In genomic region chr20:5770987-5771318, GRCh38 we compare ENCODE assay signal across 12 cellular contexts. TPM values are rescaled to one million over a fixed set of nuclear protein-coding genes. Genes with fewer than 3 reads are reported as not detected.
DNase-seq lines count a peak whose midpoint lies in the region; ATAC-seq and TF ChIP-seq lines count a peak whose summit lies in the region.
"Had no signal": no experiment of that assay in that cellular context is flagged by ENCODE, and none has a peak within 500 bp of the region (broad histone marks: within the 10 kb centered on the region; RNA-seq: fewer than 3 reads in every experiment).

No MANE protein-coding gene starts in this region.

- intact Hi-C loops in IMR-90 (cut with micrococcal nuclease) (no loop called here), mucosa of descending colon (cut with DNase I, micrococcal nuclease) (no loop called here), colonic mucosa (cut with DNase I) (no loop called here)

- H3K4me2 ChIP-seq in IMR-90 (ENCODE audit: low read depth, low read length) = no peak overlapping the region

- H3K23ac ChIP-seq in IMR-90 (ENCODE audit: low read depth, low read length) = no peak overlapping the region

- in situ Hi-C loops in IMR-90 (cut with MboI; ENCODE audit: low sequenced_read_pairs) = loop anchor here (10.0 kb wide), 1 partner anchor 196 kb away; no protein-coding TSS in a partner anchor

- H3K36me3 ChIP-seq in IMR-90 (ENCODE audit: control insufficient read depth, insufficient read depth, low read length) (peaks cover 9% of the 10 kb centered on the region), mucosa of descending colon (ENCODE audit: low read depth) (no peaks in the 10 kb centered on the region), colonic mucosa (no peaks in the 10 kb centered on the region)

- H3K4ac ChIP-seq in IMR-90 (ENCODE audit: low read depth, low read length) = peak overlapping the region; percentile 25; the same call in 1 of the 2 replicates

- H3K4me3 ChIP-seq in IMR-90 (ENCODE audit: insufficient read depth, low read depth, low read length) (no peak overlapping the region), mucosa of descending colon (no peak overlapping the region), colonic mucosa (no peak overlapping the region)
- H3K4me3 ChIP-seq: esophagus muscularis mucosa had no signal

- H2AK5ac ChIP-seq in IMR-90 (ENCODE audit: low read depth, low read length) = no peak overlapping the region

- ATAC-seq in GM18861 (IDR thresholded peaks at IDR 0.05; ENCODE audit: unreplicated experiment) = peak; percentile 68
- peak; percentile 53 for ATAC-seq in GM21737 (IDR thresholded peaks at IDR 0.05; ENCODE audit: unreplicated experiment)
- ATAC-seq in IMR-90 (ENCODE audit: low read depth) = no peak
- ATAC-seq in mucosa of descending colon = peak; percentile 9
- ATAC-seq in HG02678 (IDR thresholded peaks at IDR 0.05; ENCODE audit: unreplicated experiment) = no peak
- ATAC-seq: Panc1 had no signal

- no peak for TF ChIP-seq POLR2A in IMR-90 (IDR thresholded peaks at IDR 0.05; ENCODE audit: low read depth, low read length)

- H2BK20ac ChIP-seq in IMR-90 (ENCODE audit: low read depth, low read length) = no peak overlapping the region

- no peak overlapping the region for H2AK9ac ChIP-seq in IMR-90 (replicated peaks; ENCODE audit: low read depth, low read length, poor library complexity)

- no peak for TF ChIP-seq CTCF in IMR-90 (conservative IDR thresholded peaks at IDR 0.05; ENCODE audit: low read depth, low read length)
- no peak for TF ChIP-seq CTCF in mucosa of descending colon (IDR thresholded peaks at IDR 0.05)
- no peak for TF ChIP-seq CTCF in colonic mucosa (IDR thresholded peaks at IDR 0.05)

- H3K27ac ChIP-seq in IMR-90 (ENCODE audit: insufficient read depth, low read length) (no peak overlapping the region), colonic mucosa (no peak overlapping the region)
- H3K27ac ChIP-seq: esophagus muscularis mucosa had no signal

- BruUV-seq in IMR-90 (replicated peaks; lab: Mats Ljungman, UMichigan) = no TSS peak

- no peak overlapping the region for H4K8ac ChIP-seq in IMR-90 (ENCODE audit: low read depth in 2 of 2, low read length in 2 of 2)

- no peak for TF ChIP-seq RAD21 in IMR-90 (IDR thresholded peaks at IDR 0.05; ENCODE audit: low read length)

- H3K9me3 ChIP-seq in IMR-90 (ENCODE audit: control insufficient read depth, insufficient read depth, low read length) (no peaks in the 10 kb centered on the region), mucosa of descending colon (no peaks in the 10 kb centered on the region), colonic mucosa (no peaks in the 10 kb centered on the region)
- H3K9me3 ChIP-seq: esophagus muscularis mucosa had no signal

- no peak overlapping the region; the same call in 2 of the 3 replicates for H2BK15ac ChIP-seq in IMR-90 (ENCODE audit: low read depth, low read length)

- H3K4me1 ChIP-seq in IMR-90 (ENCODE audit: control insufficient read depth, insufficient read depth, low read length) (no peaks in the 10 kb centered on the region), mucosa of descending colon (ENCODE audit: low read depth) (no peaks in the 10 kb centered on the region), colonic mucosa (no peaks in the 10 kb centered on the region)

- peak overlapping the region; percentile 68; the same call in 1 of the 2 replicates for H2BK120ac ChIP-seq in IMR-90 (ENCODE audit: low read depth, low read length)

- H3K56ac ChIP-seq in IMR-90 (ENCODE audit: extremely low read depth, insufficient read depth, low read length) = no peak overlapping the region

- H3K14ac ChIP-seq in IMR-90 (replicated peaks; ENCODE audit: low read depth, low read length) = no peak overlapping the region

- H4K91ac ChIP-seq in IMR-90 (ENCODE audit: insufficient read depth, low read depth, low read length) = no peak overlapping the region

- H2AFZ ChIP-seq in IMR-90 (replicated peaks; ENCODE audit: low read length, poor library complexity) = no peak overlapping the region

- POLR2A ChIA-PET in IMR-90 (lab: Charles Lee; ENCODE audit: unreplicated experiment) = no interaction called here

- H3K9ac ChIP-seq in IMR-90 (ENCODE audit: low read depth, low read length) (no peak overlapping the region), colonic mucosa (ENCODE audit: low read depth in 2 of 2, low read length in 2 of 2) (no peak overlapping the region)

- CTCF ChIA-PET in IMR-90 (lab: Yijun Ruan, JAX) = interaction anchor here (0.6 kb wide), 1 partner anchor 46 kb away, joined by 3 read pairs; no protein-coding TSS in a partner anchor

- DNase-seq in IMR-90 = no peak
- no peak for DNase-seq in mucosa of descending colon
- no peak for DNase-seq in central memory CD4-positive, alpha-beta T cell
- DNase-seq in colonic mucosa = no peak
- no peak for DNase-seq in nucleus accumbens (lab: John Stamatoyannopoulos, UW)
- DNase-seq: midbrain; stimulated activated CD4-positive, alpha-beta T cell treated with anti-CD3 and anti-CD28 coated beads, Interleukin-4, amount 100 ng/mL, for 24 hours had no signal

- no peak overlapping the region for H2BK5ac ChIP-seq in IMR-90 (ENCODE audit: low read depth, low read length, poor library complexity, severe bottlenecking)

- dilution Hi-C loops in IMR-90 (cut with HindIII; ENCODE audit: low sequenced_read_pairs, unreplicated experiment) = no loop called here

- H3K9me1 ChIP-seq in IMR-90 (ENCODE audit: insufficient read depth, low read length) = 0 out of 2 replicates have a peak, but pooled peaks cover 4% of the 10 kb centered on the region

- no peaks in the 10 kb centered on the region; the same call in 1 of the 2 replicates for H4K20me1 ChIP-seq in IMR-90 (ENCODE audit: insufficient read depth, low read length)

- H3K18ac ChIP-seq in IMR-90 (ENCODE audit: low read depth, low read length) = no peak overlapping the region

- peak overlapping the region; percentile 32; the same call in 1 of the 2 replicates for H4K5ac ChIP-seq in IMR-90 (ENCODE audit: low read depth, low read length)

- WGBS in IMR-90 (ENCODE audit: extremely low coverage in 2 of 2, insufficient read length in 1 of 2), 2 experiments = no CpG with 5 or more reads among the region's 1 CpG

- no peaks in the 10 kb centered on the region for H3K79me1 ChIP-seq in IMR-90 (ENCODE audit: low read depth in 1 of 2, low read length in 2 of 2)

- H3K27me3 ChIP-seq in IMR-90 (ENCODE audit: control insufficient read depth, insufficient read depth, low read length) = no peaks in the 10 kb centered on the region
- no peaks in the 10 kb centered on the region for H3K27me3 ChIP-seq in colonic mucosa
- H3K27me3 ChIP-seq: esophagus muscularis mucosa had no signal

TF ChIP-seq in IMR-90, 13 proteins besides CTCF, POLR2A, EP300 and RAD21:
- no peak for TF ChIP-seq MAFK (IDR thresholded peaks at IDR 0.05; ENCODE audit: low read depth, low read length)
- TF ChIP-seq FOS (IDR thresholded peaks at IDR 0.05; ENCODE audit: low read depth, low read length) = no peak
- TF ChIP-seq ELK1 (IDR thresholded peaks at IDR 0.05; ENCODE audit: borderline replicate concordance, low read depth, low read length) = no peak
- no peak for TF ChIP-seq RCOR1 (IDR thresholded peaks at IDR 0.05; ENCODE audit: insufficient replicate concordance, low read length)
- no peak for TF ChIP-seq RFX5 (IDR thresholded peaks at IDR 0.05; ENCODE audit: low read depth, low read length)
- no peak for TF ChIP-seq SMC3 (IDR thresholded peaks at IDR 0.05; ENCODE audit: low read depth, low read length)
- TF ChIP-seq MAZ (IDR thresholded peaks at IDR 0.05; ENCODE audit: borderline replicate concordance, low read depth, low read length) = no peak
- TF ChIP-seq USF2 (IDR thresholded peaks at IDR 0.05; ENCODE audit: low read depth, low read length) = no peak
- no peak for TF ChIP-seq NFE2L2 (IDR thresholded peaks at IDR 0.05; ENCODE audit: low read depth, low read length)
- TF ChIP-seq MXI1 (IDR thresholded peaks at IDR 0.05; ENCODE audit: borderline replicate concordance, low read depth, low read length) = no peak
- TF ChIP-seq BHLHE40 (IDR thresholded peaks at IDR 0.05; ENCODE audit: low read depth, low read length) = no peak
- TF ChIP-seq CHD1 (IDR thresholded peaks at IDR 0.05; ENCODE audit: low read depth, low read length) = no peak
- TF ChIP-seq CEBPB (IDR thresholded peaks at IDR 0.05; ENCODE audit: low read depth, low read length) = no peak

RNA-seq across cellular contexts. Expression of gene SHLD1, which starts 20.8 kb away (rescaled TPM):
- total RNA-seq in IMR-90 (2012; rRNA removed) = 1.9 and 3.0 TPM in 2 replicates
- polyA plus RNA-seq in IMR-90 (2012; rRNA removed) = 2.2 and 2.6 TPM in 2 replicates
- polyA plus RNA-seq in IMR-90 (2012; cell fraction: cytosol; rRNA removed) = 2.3 and 2.6 TPM in 2 replicates
- polyA plus RNA-seq in IMR-90 (2012; cell fraction: nucleus; rRNA removed; ENCODE audit: low replicate concordance) = 1.3 and 2.8 TPM in 2 replicates
- total RNA-seq in mucosa of descending colon = 1 to 10 TPM; 7.5 to 8.3 (median 8.0) TPM
- total RNA-seq in colonic mucosa = 1 to 10 TPM; 4.0 to 9.1 TPM

Comparison
In these comparisons a context has a peak if more than half of its experiments do, and no peak if none do; other contexts are left out.
1. ATAC-seq: peak in GM18861 (single experiment), GM21737 (single experiment) and mucosa of descending colon (single experiment); none in IMR-90 (single experiment) and HG02678 (single experiment).